Comparison of ENCODE assay signal across 8 cellular contexts in genomic region chr17:75589919-75590303, GRCh38. TPM values are rescaled to one million over a fixed set of nuclear protein-coding genes. Genes with fewer than 3 reads are reported as not detected.
DNase-seq lines count a peak whose midpoint lies in the region; ATAC-seq, FAIRE-seq and TF ChIP-seq lines count a peak whose summit lies in the region.

No MANE protein-coding gene starts in this region.

- RAD21 ChIA-PET in HCT116 (lab: Charles Lee; ENCODE audit: low non-redundant PET in 1 of 2, low total read pairs in 2 of 2, uncharacterized antibody in 2 of 2, unreplicated experiment in 2 of 2), result interaction anchor here in 1 of 2 experiments (0.6 kb wide), 1 partner anchor 10 kb away, joined by 3 read pairs; no protein-coding TSS in a partner anchor

- TF ChIP-seq CTCF in A549 (IDR thresholded peaks at IDR 0.05) (no peak), HCT116 (IDR thresholded peaks at IDR 0.05 in 2 of 3, conservative IDR thresholded peaks at IDR 0.05 in 1 of 3; ENCODE audit: borderline replicate concordance in 1 of 3, insufficient read depth in 1 of 3, low read depth in 2 of 3, low read length in 2 of 3) (no peak), choroid plexus epithelial cell (conservative IDR thresholded peaks at IDR 0.05; ENCODE audit: low read depth, low read length) (no peak), mesothelial cell of epicardium (IDR thresholded peaks at IDR 0.05; ENCODE audit: unreplicated experiment) (no peak)

- DNase-seq in A549 (ENCODE audit: low read depth in 1 of 2, low spot score in 1 of 2) (no peak), HCT116 (ENCODE audit: low read depth, low spot score) (no peak), choroid plexus epithelial cell (ENCODE audit: low read depth) (no peak), mesothelial cell of epicardium (ENCODE audit: low spot score in 2 of 2, unreplicated experiment in 2 of 2) (no peak), NCI-H187 treated with DMSO at 0.1 percent for 48 hours (lab: John Stamatoyannopoulos, UW) (no peak), NCI-H2081 treated with DMSO at 0.1 percent for 48 hours (lab: John Stamatoyannopoulos, UW) (no peak)

- H3K4me1 ChIP-seq in A549, result peaks cover 21% of the 10 kb centered on the region
- H3K4me1 ChIP-seq in HCT116 (ENCODE audit: control insufficient read depth in 1 of 2, insufficient read depth in 2 of 2, low read length in 2 of 2), result peaks cover 10 to 33% of the 10 kb centered on the region in 2 experiments; a peak in 3 of 4 replicates

- no peak for TF ChIP-seq EP300 in A549 (IDR thresholded peaks at IDR 0.05)

- H3K4me3 Mint-ChIP-seq in mesothelial cell of epicardium, result peak overlapping the region; percentile 42

- H3K27me3 ChIP-seq in HCT116 (ENCODE audit: insufficient read depth, low read length), result no peaks in the 10 kb centered on the region

- H4K20me1 ChIP-seq in HCT116 (ENCODE audit: insufficient read depth), result no peaks in the 10 kb centered on the region

- H3K36me3 Mint-ChIP-seq in mesothelial cell of epicardium, result no peaks in the 10 kb centered on the region

- 84% methylated on average over 28 of the region's 29 CpGs for WGBS in A549 (ENCODE audit: missing lambda C conversion rate)

- H3K4me3 ChIP-seq in A549 (peak overlapping the region; percentile 57), HCT116 (replicated peaks in 1 of 2; ENCODE audit: low read depth in 1 of 2, low read length in 2 of 2) (peak overlapping the region; percentile 38 to 39; a peak in 3 of 4 replicates), choroid plexus epithelial cell (ENCODE audit: low read depth, low read length) (peak overlapping the region; percentile 57)

- H3K9me3 ChIP-seq in A549, result no peaks in the 10 kb centered on the region
- no peaks in the 10 kb centered on the region for H3K9me3 ChIP-seq in HCT116 (ENCODE audit: control insufficient read depth in 1 of 2, insufficient read depth in 1 of 2, low read depth in 1 of 2, low read length in 2 of 2)

- CTCF ChIA-PET in A549 (lab: Yijun Ruan, JAX) (interaction anchor here (0.6 to 29.9 kb wide), 10 partner anchors 9 to 160 kb away, joined by 3 to 926 read pairs (median 6); partner anchors contain the start of genes SMIM5 and TSEN54), HCT116 (lab: Charles Lee) (interaction anchor here (4.3 kb wide), 1 partner anchor 12 kb away, joined by 45 read pairs; no protein-coding TSS in a partner anchor)

- peaks cover 5% of the 10 kb centered on the region for H3K4me1 Mint-ChIP-seq in mesothelial cell of epicardium

- H3K9ac ChIP-seq in HCT116 (ENCODE audit: low read length), result no peak overlapping the region

- H3K4me2 ChIP-seq in A549 (peak overlapping the region; percentile 92), HCT116 (ENCODE audit: low read length) (peak overlapping the region; percentile 71)

- TF ChIP-seq POLR2A in A549 (IDR thresholded peaks at IDR 0.05; ENCODE audit: low read length) (no peak), HCT116 (IDR thresholded peaks at IDR 0.05; ENCODE audit: borderline replicate concordance, extremely low read depth, insufficient read depth, insufficient read length) (no peak)

- no TSS peak for BruUV-seq in HCT116 (replicated peaks; lab: Mats Ljungman, UMichigan)

- no peak for TF ChIP-seq RAD21 in A549 (conservative IDR thresholded peaks at IDR 0.05 in 1 of 2, IDR thresholded peaks at IDR 0.05 in 1 of 2)
- no peak for TF ChIP-seq RAD21 in HCT116 (IDR thresholded peaks at IDR 0.05; ENCODE audit: low read depth)

- H3K9me3 Mint-ChIP-seq in mesothelial cell of epicardium, result no peaks in the 10 kb centered on the region

- no peak overlapping the region for H3K27ac Mint-ChIP-seq in mesothelial cell of epicardium

- H3K27ac ChIP-seq in A549 (peak overlapping the region; percentile 90), HCT116 (ENCODE audit: low read depth, low read length) (peak overlapping the region; percentile 50; the same call in 1 of the 2 replicates)

- H3K79me2 ChIP-seq in HCT116 (ENCODE audit: insufficient read depth, low read length), result no peaks in the 10 kb centered on the region

- no peak for FAIRE-seq in A549 (lab: Jason Lieb, UNC)

- no peaks in the 10 kb centered on the region for H3K36me3 ChIP-seq in HCT116 (ENCODE audit: control insufficient read depth in 1 of 2, insufficient read depth in 2 of 2, low read length in 2 of 2)

- no peaks in the 10 kb centered on the region for H3K9me2 ChIP-seq in HCT116 (ENCODE audit: insufficient read depth)

- POLR2A ChIA-PET in A549 (lab: Yijun Ruan, JAX), result no interaction called here
- POLR2A ChIA-PET in HCT116 (lab: Charles Lee), result no interaction called here

- no peak overlapping the region for H2AFZ ChIP-seq in HCT116 (ENCODE audit: low read depth, low read length, poor library complexity, severe bottlenecking)

- ATAC-seq in A549 (no peak), HCT116 (no peak), GM21619 (IDR thresholded peaks at IDR 0.05; ENCODE audit: unreplicated experiment) (no peak), GM21825 (IDR thresholded peaks at IDR 0.05; ENCODE audit: unreplicated experiment) (no peak)

- intact Hi-C loops in HCT116 (cut with micrococcal nuclease), result no loop called here

- H3K27me3 Mint-ChIP-seq in mesothelial cell of epicardium (ENCODE audit: low read depth), result peaks cover 3% of the 10 kb centered on the region

TF ChIP-seq in A549, 52 proteins besides CTCF, POLR2A, EP300 and RAD21 (continues in another document):
- no peak for TF ChIP-seq ZC3H11A (IDR thresholded peaks at IDR 0.05)
- no peak for TF ChIP-seq KDM1A (IDR thresholded peaks at IDR 0.05; ENCODE audit: low read depth)
- TF ChIP-seq JUN (IDR thresholded peaks at IDR 0.05), result no peak
- TF ChIP-seq EHF (CRISPR knock-in tag; IDR thresholded peaks at IDR 0.05), result no peak
- TF ChIP-seq KDM5A (IDR thresholded peaks at IDR 0.05), result no peak
- TF ChIP-seq TFCP2L1 (CRISPR knock-in tag; IDR thresholded peaks at IDR 0.05), result no peak
- TF ChIP-seq HES2 (IDR thresholded peaks at IDR 0.05), result no peak
- no peak for TF ChIP-seq ELK1 (IDR thresholded peaks at IDR 0.05; ENCODE audit: low read depth, low read length)

TF ChIP-seq in HCT116, 20 proteins besides CTCF, POLR2A, EP300 and RAD21 (continues in another document):
- TF ChIP-seq ZBTB33 (IDR thresholded peaks at IDR 0.05; ENCODE audit: extremely low read depth, insufficient replicate concordance, low read length) (no peak), SP1 (IDR thresholded peaks at IDR 0.05; ENCODE audit: low read depth) (no peak), TCF7L2 (IDR thresholded peaks at IDR 0.05; ENCODE audit: borderline replicate concordance, extremely low read depth, insufficient read depth, insufficient read length) (no peak), EZH2 (IDR thresholded peaks at IDR 0.05) (no peak), REST (IDR thresholded peaks at IDR 0.05; ENCODE audit: low read depth) (no peak)

RNA-seq across cellular contexts. Expression of gene MYO15B, which starts 2.3 kb away (rescaled TPM):
- polyA plus RNA-seq in A549 (2011; rRNA removed), result 12.4 and 17.7 TPM in 2 replicates
- polyA plus RNA-seq in A549 (2012; cell fraction: cytosol; rRNA removed), result 14.1 and 16.2 TPM in 2 replicates
- polyA plus RNA-seq in A549 (2012; cell fraction: nucleus; rRNA removed), result 120 and 145 TPM in 2 replicates
- 27.4 to 33.9 TPM (median 33.5 TPM) in 3 replicates for polyA plus RNA-seq in A549 (2017; fragmentation: RNase III; extraction: RNeasy Plus Mini Kit Qiagen cat#74134 plus additional on column Dnase treatment)
- 21.2 and 21.5 TPM in 2 replicates for polyA minus RNA-seq in A549 (2011; rRNA and poly(A)+ RNA removed)
- 30.3 TPM for total RNA-seq in HCT116 (2021; ENCODE audit: unreplicated experiment)
- 24.7 and 39.5 TPM in 2 replicates for polyA plus RNA-seq in HCT116 (2012)
- total RNA-seq in mesothelial cell of epicardium, result 257 to 281 TPM (median 277 TPM) in 3 replicates

RNA-seq across cellular contexts. Expression of gene SMIM5, which starts 43.3 kb away (rescaled TPM):
- polyA plus RNA-seq in A549 (2011; rRNA removed) (0.25 and 0.30 TPM in 2 replicates), A549 (2017; fragmentation: RNase III; extraction: RNeasy Plus Mini Kit Qiagen cat#74134 plus additional on column Dnase treatment) (0.15 to 0.33 TPM (median 0.20 TPM) in 3 replicates)
- polyA plus RNA-seq in A549 (2012; cell fraction: cytosol; rRNA removed), result 0.10 and 0.25 TPM in 2 replicates
- 0.86 and 0.97 TPM in 2 replicates for polyA plus RNA-seq in A549 (2012; cell fraction: nucleus; rRNA removed)
- 0.19 and 0.21 TPM in 2 replicates for polyA minus RNA-seq in A549 (2011; rRNA and poly(A)+ RNA removed)
- total RNA-seq in HCT116 (2021; ENCODE audit: unreplicated experiment) (0.12 TPM), mesothelial cell of epicardium (0.95 to 1.7 TPM (median 1.5 TPM) in 3 replicates)
- 0.79 and 1.0 TPM in 2 replicates for polyA plus RNA-seq in HCT116 (2012)
